ENCODE assay signal across 15 cellular contexts in the genomic region with DNA sequence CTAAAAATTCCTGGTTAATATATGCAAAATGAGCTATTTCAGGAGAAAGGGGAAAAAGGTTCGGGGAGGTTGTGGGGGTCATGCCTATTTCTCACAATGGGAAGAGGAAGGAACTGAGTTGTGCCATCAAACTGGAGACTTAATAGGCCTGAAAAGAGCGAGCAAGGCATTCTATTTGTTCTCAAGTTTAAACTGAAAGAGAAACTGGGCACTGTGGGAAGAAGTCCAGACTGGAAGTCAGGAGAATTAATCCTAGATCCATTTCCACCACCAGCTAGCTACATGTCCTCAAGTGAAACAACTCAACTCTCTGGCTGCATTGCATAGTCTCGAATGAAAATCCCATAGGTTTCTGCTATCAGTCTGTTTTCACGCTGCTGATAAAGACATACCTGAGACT. TPM values are rescaled to one million over a fixed set of nuclear protein-coding genes. Genes with fewer than 3 reads are reported as not detected.
"Had no signal": no experiment of that assay in that cellular context is flagged by ENCODE, and none has a peak within 500 bp of the region (broad histone marks: within the 10 kb centered on the region; RNA-seq: fewer than 3 reads in every experiment).

No MANE protein-coding gene starts in this region.

- DNase-seq: colonic mucosa; dermis blood vessel endothelial cell; esophagus squamous epithelium; foreskin keratinocyte; heart left ventricle; hippocampal formation; lower lobe of right lung; naive B cell; nephron progenitor cell; posterior cingulate gyrus; stimulated activated CD4-positive, alpha-beta T cell treated with anti-CD3 and anti-CD28 coated beads, Interleukin-2, amount 100 ng/mL, for 48 hours; stimulated activated naive CD4-positive, alpha-beta T cell treated with Interleukin-2 at 50 U/mL for 16 hours; trophoblast cell had no signal

- H3K9me3 ChIP-seq: colonic mucosa, esophagus squamous epithelium, heart left ventricle, lower lobe of right lung, right atrium auricular region had no signal

- H3K36me3 ChIP-seq: colonic mucosa, esophagus squamous epithelium, heart left ventricle, lower lobe of right lung, right atrium auricular region had no signal

- H3K4me3 ChIP-seq: colonic mucosa, esophagus squamous epithelium, heart left ventricle, lower lobe of right lung, right atrium auricular region, smooth muscle cell had no signal

- H3K27ac ChIP-seq: colonic mucosa, esophagus squamous epithelium, foreskin keratinocyte, lower lobe of right lung had no signal

- H3K27me3 ChIP-seq: colonic mucosa, esophagus squamous epithelium, foreskin keratinocyte, heart left ventricle, right atrium auricular region had no signal

- H3K4me1 ChIP-seq: colonic mucosa, esophagus squamous epithelium, foreskin keratinocyte, lower lobe of right lung had no signal

- ATAC-seq: foreskin keratinocyte, heart left ventricle had no signal

RNA-seq across cellular contexts. Expression of a gene that starts 50.6 kb away (rescaled TPM):
- total RNA-seq: foreskin keratinocyte had no signal
